Comparison of ENCODE assay signal across 12 cellular contexts in genomic region chr17:36934144-36934758, GRCh38. TPM values are rescaled to one million over a fixed set of nuclear protein-coding genes. Genes with fewer than 3 reads are reported as not detected.
DNase-seq lines count a peak whose midpoint lies in the region; ATAC-seq, FAIRE-seq and TF ChIP-seq lines count a peak whose summit lies in the region.
"Had no signal": no experiment of that assay in that cellular context is flagged by ENCODE, and none has a peak within 500 bp of the region (broad histone marks: within the 10 kb centered on the region; RNA-seq: fewer than 3 reads in every experiment).

No MANE protein-coding gene starts in this region.

- no peak overlapping the region for H3K4ac ChIP-seq in trophoblast cell (ENCODE audit: low read depth, low read length)

- intact Hi-C loops in PC-3 (cut with micrococcal nuclease) = no loop called here
- intact Hi-C loops in endothelial cell of umbilical vein (cut with micrococcal nuclease) = loop anchor here (5.0 kb wide), 2 partner anchors 82 to 113 kb away; no protein-coding TSS in a partner anchor

- H3K4me1 ChIP-seq in PC-3 (ENCODE audit: insufficient read depth, low read length) = peaks cover 4% of the 10 kb centered on the region; the same call in 1 of the 2 replicates
- H3K4me1 ChIP-seq in endothelial cell of umbilical vein (ENCODE audit: control insufficient read depth, extremely low read depth, insufficient read depth, low read length) = peaks cover 5% of the 10 kb centered on the region
- peaks cover 23 to 33% of the 10 kb centered on the region in 2 experiments for H3K4me1 ChIP-seq in trophoblast cell (ENCODE audit: control insufficient read depth in 1 of 2, insufficient read depth in 2 of 2, low read length in 2 of 2)

- H3K18ac ChIP-seq in trophoblast cell (ENCODE audit: low read length) = no peak overlapping the region

- BruUV-seq in PC-3 (replicated peaks; lab: Mats Ljungman, UMichigan) (no TSS peak), endothelial cell of umbilical vein (replicated peaks; lab: Mats Ljungman, UMichigan) (no TSS peak)

- no peaks in the 10 kb centered on the region for H3K79me1 ChIP-seq in trophoblast cell (ENCODE audit: low read length)

- H3K36me3 ChIP-seq in PC-3 (ENCODE audit: low read depth, low read length) (no peaks in the 10 kb centered on the region), endothelial cell of umbilical vein (ENCODE audit: control insufficient read depth in 2 of 2, extremely low read depth in 1 of 2, insufficient read depth in 2 of 2, low read length in 2 of 2) (no peaks in the 10 kb centered on the region), trophoblast cell (ENCODE audit: control insufficient read depth in 1 of 2, insufficient read depth in 2 of 2, low read length in 2 of 2) (no peaks in the 10 kb centered on the region)
- H3K36me3 ChIP-seq: gastroesophageal sphincter, tibial artery had no signal

- DNase-seq in DMS53 (lab: John Stamatoyannopoulos, UW) (peak; percentile 49), DMS53 treated with DMSO at 0.1 percent for 48 hours (lab: John Stamatoyannopoulos, UW; ENCODE audit: unreplicated experiment) (no peak), PC-3 (no peak), endothelial cell of umbilical vein (ENCODE audit: low read depth, low spot score) (no peak), trophoblast cell (no peak), HK-2 (ENCODE audit: unreplicated experiment) (no peak)
- DNase-seq: tibial artery had no signal

- H2BK120ac ChIP-seq in trophoblast cell (ENCODE audit: insufficient read depth, low read length, poor library complexity) = no peak overlapping the region

- POLR2A ChIA-PET in PC-3 (lab: Charles Lee; ENCODE audit: unreplicated experiment) = no interaction called here
- POLR2A ChIA-PET in endothelial cell of umbilical vein (lab: Charles Lee) = no interaction called here

- H3K23ac ChIP-seq in trophoblast cell (ENCODE audit: low read length) = no peak overlapping the region

- no peak for ATAC-seq in PC-3
- no peak for ATAC-seq in GM21528 (IDR thresholded peaks at IDR 0.05; ENCODE audit: low FRiP score, unreplicated experiment)
- ATAC-seq in GM21619 (IDR thresholded peaks at IDR 0.05; ENCODE audit: unreplicated experiment) = no peak
- ATAC-seq: gastroesophageal sphincter had no signal

- WGBS in trophoblast cell (ENCODE audit: extremely low coverage, insufficient coverage, insufficient read length) = no CpG with 5 or more reads among the region's 31 CpGs

- no peak for FAIRE-seq in endothelial cell of umbilical vein (lab: Jason Lieb, UNC)
- FAIRE-seq: A204.1 had no signal

- H3K9me3 ChIP-seq in PC-3 (ENCODE audit: low read length) = no peaks in the 10 kb centered on the region
- no peaks in the 10 kb centered on the region for H3K9me3 ChIP-seq in endothelial cell of umbilical vein (replicated peaks; ENCODE audit: control insufficient read depth, insufficient read depth, low read length)
- peaks cover 15% of the 10 kb centered on the region for H3K9me3 ChIP-seq in trophoblast cell (ENCODE audit: insufficient read depth, low read depth, low read length)
- H3K9me3 ChIP-seq: gastroesophageal sphincter, tibial artery had no signal

- dilution Hi-C loops in endothelial cell of umbilical vein (cut with MboI; ENCODE audit: extremely low pct_ligation_motif_present, low sequenced_read_pairs) = no loop called here

- H2AFZ ChIP-seq in PC-3 (ENCODE audit: low read length) = no peak overlapping the region
- no peak overlapping the region for H2AFZ ChIP-seq in endothelial cell of umbilical vein (ENCODE audit: low read depth, low read length)
- H2AFZ ChIP-seq in trophoblast cell (ENCODE audit: insufficient read depth, low read length, poor library complexity) = no peak overlapping the region

- no peak for TF ChIP-seq CTCF in PC-3 (conservative IDR thresholded peaks at IDR 0.05; ENCODE audit: low read depth, low read length)
- no peak for TF ChIP-seq CTCF in endothelial cell of umbilical vein (IDR thresholded peaks at IDR 0.05; ENCODE audit: extremely low read depth in 1 of 2, insufficient read depth in 1 of 2, low read depth in 1 of 2, low read length in 2 of 2)

- no peak overlapping the region for H2AK5ac ChIP-seq in trophoblast cell (ENCODE audit: low read length)

- H3K4me3 ChIP-seq in PC-3 (ENCODE audit: low read length) = peak overlapping the region; percentile 53; the same call in 1 of the 2 replicates
- no peak overlapping the region for H3K4me3 ChIP-seq in endothelial cell of umbilical vein (replicated peaks in 1 of 3; ENCODE audit: insufficient read depth in 1 of 3, low read depth in 1 of 3, low read length in 3 of 3)
- no peak overlapping the region for H3K4me3 ChIP-seq in trophoblast cell (ENCODE audit: low read depth, low read length)

- H3K9me1 ChIP-seq in endothelial cell of umbilical vein (replicated peaks; ENCODE audit: control insufficient read depth, extremely low read depth, insufficient read depth, low read length) = no peaks in the 10 kb centered on the region

- H3K9ac ChIP-seq in PC-3 (ENCODE audit: low read length) = no peak overlapping the region
- H3K9ac ChIP-seq in endothelial cell of umbilical vein (replicated peaks; ENCODE audit: extremely low read depth, insufficient read depth, low read length) = no peak overlapping the region
- no peak overlapping the region for H3K9ac ChIP-seq in trophoblast cell (ENCODE audit: low read length)

- H2BK5ac ChIP-seq in trophoblast cell (ENCODE audit: low read depth, low read length, poor library complexity) = no peak overlapping the region

- no peaks in the 10 kb centered on the region for H3K9me2 ChIP-seq in PC-3 (replicated peaks; ENCODE audit: low read length)

- no peak overlapping the region for H4K8ac ChIP-seq in trophoblast cell (ENCODE audit: low read depth, low read length)

- H3K4me2 ChIP-seq in PC-3 (ENCODE audit: low read length) (peak overlapping the region; percentile 74; the same call in 1 of the 2 replicates), endothelial cell of umbilical vein (ENCODE audit: insufficient read depth, low read length) (peak overlapping the region; percentile 1), trophoblast cell (ENCODE audit: low read length) (peak overlapping the region; percentile 52)

- H4K20me1 ChIP-seq in PC-3 (ENCODE audit: low read length) = no peaks in the 10 kb centered on the region
- no peaks in the 10 kb centered on the region for H4K20me1 ChIP-seq in endothelial cell of umbilical vein (replicated peaks; ENCODE audit: control insufficient read depth, extremely low read depth, insufficient read depth, low read length)

- H4K91ac ChIP-seq in trophoblast cell (ENCODE audit: low read depth, low read length) = no peak overlapping the region

- TF ChIP-seq POLR2A in endothelial cell of umbilical vein (IDR thresholded peaks at IDR 0.05; ENCODE audit: low read depth, low read length) = no peak

- no peak overlapping the region for H4K12ac ChIP-seq in trophoblast cell (ENCODE audit: low read depth, low read length)

- H3K27ac ChIP-seq in PC-3 (ENCODE audit: low read length) (no peak overlapping the region), endothelial cell of umbilical vein (ENCODE audit: insufficient read depth, low read depth, low read length) (no peak overlapping the region), trophoblast cell (ENCODE audit: low read depth, low read length) (no peak overlapping the region)
- H3K27ac ChIP-seq: gastroesophageal sphincter, RWPE1, tibial artery had no signal

- H3K79me2 ChIP-seq in PC-3 (ENCODE audit: low read length) = no peaks in the 10 kb centered on the region
- no peaks in the 10 kb centered on the region for H3K79me2 ChIP-seq in endothelial cell of umbilical vein (ENCODE audit: control insufficient read depth, insufficient read depth, low read length)
- no peaks in the 10 kb centered on the region for H3K79me2 ChIP-seq in trophoblast cell (ENCODE audit: control insufficient read depth, insufficient read depth, low read length, poor library complexity)

- H2BK12ac ChIP-seq in trophoblast cell (ENCODE audit: low read length) = no peak overlapping the region

- H3K27me3 ChIP-seq in PC-3 (ENCODE audit: low read length) (peaks cover 92% of the 10 kb centered on the region), endothelial cell of umbilical vein (ENCODE audit: control insufficient read depth in 2 of 2, insufficient read depth in 2 of 2, low read length in 2 of 2) (peaks cover 94 to 99% of the 10 kb centered on the region in 2 experiments), trophoblast cell (ENCODE audit: insufficient read depth, low read length) (peaks cover 92% of the 10 kb centered on the region)

- no peaks in the 10 kb centered on the region for H3F3A ChIP-seq in PC-3 (ENCODE audit: low read length, unreplicated experiment)

- H3K14ac ChIP-seq in trophoblast cell (ENCODE audit: low read length) = no peak overlapping the region

- CTCF ChIA-PET in PC-3 (lab: Charles Lee) = no interaction called here
- CTCF ChIA-PET in endothelial cell of umbilical vein (lab: Charles Lee) = interaction anchor here (1.4 kb wide), 1 partner anchor 10 kb away, joined by 3 read pairs; no protein-coding TSS in a partner anchor

TF ChIP-seq in endothelial cell of umbilical vein, 7 proteins besides CTCF, POLR2A, EP300 and RAD21:
- peak; percentile 49 for TF ChIP-seq EZH2 (IDR thresholded peaks at IDR 0.05; ENCODE audit: borderline replicate concordance, low read depth, low read length, severe bottlenecking)
- no peak for TF ChIP-seq GATA2 (IDR thresholded peaks at IDR 0.05; ENCODE audit: insufficient read depth, insufficient read length, low read depth, low read length)

RNA-seq across cellular contexts. Expression of gene LHX1, which starts 3.0 kb away (rescaled TPM):
- total RNA-seq in PC-3 (2014; rRNA removed) (not detected in 2 replicates), endothelial cell of umbilical vein (not detected in 2 replicates)
- not detected in 2 replicates for polyA plus RNA-seq in endothelial cell of umbilical vein
- polyA plus RNA-seq in endothelial cell of umbilical vein (2011; cell fraction: cytosol; rRNA removed) = not detected in 2 replicates
- not detected in 2 replicates for polyA plus RNA-seq in endothelial cell of umbilical vein (2011; cell fraction: nucleus; rRNA removed)
- not detected in 2 replicates for polyA plus RNA-seq in endothelial cell of umbilical vein (2012)
- not detected in 2 replicates for polyA minus RNA-seq in endothelial cell of umbilical vein
- not detected for polyA minus RNA-seq in endothelial cell of umbilical vein (2011; cell fraction: cytosol; rRNA and poly(A)+ RNA removed)
- not detected in 2 replicates for polyA minus RNA-seq in endothelial cell of umbilical vein (2011; cell fraction: nucleus; rRNA and poly(A)+ RNA removed)
- 0.33 and 0.37 TPM in 2 replicates for polyA plus RNA-seq in trophoblast cell (2013)
- total RNA-seq: gastroesophageal sphincter had no signal

RNA-seq across cellular contexts. Expression of gene AATF, which starts 14.5 kb away (rescaled TPM):
- 25.5 and 25.9 TPM in 2 replicates for total RNA-seq in PC-3 (2014; rRNA removed)
- total RNA-seq in endothelial cell of umbilical vein = 44.8 and 47.2 TPM in 2 replicates
- 11.0 and 15.7 TPM in 2 replicates for polyA plus RNA-seq in endothelial cell of umbilical vein
- polyA plus RNA-seq in endothelial cell of umbilical vein (2011; cell fraction: cytosol; rRNA removed) = 16.5 and 17.7 TPM in 2 replicates
- 14.3 and 18.2 TPM in 2 replicates for polyA plus RNA-seq in endothelial cell of umbilical vein (2011; cell fraction: nucleus; rRNA removed)
- polyA plus RNA-seq in endothelial cell of umbilical vein (2012) = 39.9 and 47.6 TPM in 2 replicates
- polyA minus RNA-seq in endothelial cell of umbilical vein = 12.7 and 13.5 TPM in 2 replicates
- polyA minus RNA-seq in endothelial cell of umbilical vein (2011; cell fraction: cytosol; rRNA and poly(A)+ RNA removed) = 31.6 TPM
- polyA minus RNA-seq in endothelial cell of umbilical vein (2011; cell fraction: nucleus; rRNA and poly(A)+ RNA removed) = 12.0 and 14.4 TPM in 2 replicates
- polyA plus RNA-seq in trophoblast cell (2013) = 80.0 and 80.8 TPM in 2 replicates

Comparison
In these comparisons a context has a peak if more than half of its experiments do, and no peak if none do; other contexts are left out.
1. H3K4me2 ChIP-seq: peak in every context shown above with its lines; median percentile 74 in PC-3; 52 in trophoblast cell; 1 in endothelial cell of umbilical vein.